Comparison of ENCODE assay signal across 20 cellular contexts in the genomic region with DNA sequence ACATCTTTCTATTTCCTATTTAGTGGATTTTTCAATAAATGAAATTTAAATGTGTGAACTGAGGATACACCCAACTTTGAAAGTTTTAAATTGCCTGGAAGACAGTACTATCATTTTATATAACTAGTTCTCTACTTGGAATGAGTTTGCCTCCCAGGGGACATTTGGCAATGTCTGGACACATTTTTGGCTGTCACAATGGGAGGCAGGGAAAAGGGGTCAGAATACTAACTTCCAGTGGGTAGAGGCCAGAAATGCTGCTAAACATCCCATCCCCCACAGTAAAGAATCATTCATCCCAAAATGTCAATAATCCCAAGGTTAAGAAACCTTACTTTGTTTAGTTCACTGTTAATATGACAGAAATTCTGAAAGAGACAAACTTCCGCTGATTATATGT. TPM values are rescaled to one million over a fixed set of nuclear protein-coding genes. Genes with fewer than 3 reads are reported as not detected.
"Had no signal": no experiment of that assay in that cellular context is flagged by ENCODE, and none has a peak within 500 bp of the region (broad histone marks: within the 10 kb centered on the region; RNA-seq: fewer than 3 reads in every experiment).

No MANE protein-coding gene starts in this region.

- H3K4me1 ChIP-seq: colonic mucosa, pancreas, SJSA1 had no signal

- H3K4me1 Mint-ChIP-seq: brain had no signal

- H3K4me3 ChIP-seq: colonic mucosa, pancreas, right lobe of liver, SJSA1 had no signal

- FAIRE-seq: pancreas, small intestine had no signal

- H3K9me3 Mint-ChIP-seq: activated CD4-positive, alpha-beta memory T cell treated with anti-CD3 and anti-CD28 coated beads for 36 hours; activated T-cell treated with anti-CD3 and anti-CD28 coated beads, Interleukin-2, amount 50 U/mL, for 4 hours; brain; endodermal cell; naive thymus-derived CD8-positive, alpha-beta T cell had no signal

- H3K27me3 ChIP-seq: colonic mucosa, neutrophil, pancreas, right lobe of liver, SJSA1 had no signal

- H3K4me3 Mint-ChIP-seq: activated CD4-positive, alpha-beta memory T cell treated with anti-CD3 and anti-CD28 coated beads for 36 hours; activated T-cell treated with anti-CD3 and anti-CD28 coated beads, Interleukin-2, amount 50 U/mL, for 4 hours; brain; endodermal cell; naive thymus-derived CD8-positive, alpha-beta T cell had no signal

- H3K27me3 Mint-ChIP-seq: activated CD4-positive, alpha-beta memory T cell treated with anti-CD3 and anti-CD28 coated beads for 36 hours; brain; naive thymus-derived CD8-positive, alpha-beta T cell had no signal

- H3K9me3 ChIP-seq: colonic mucosa, pancreas, right lobe of liver, SJSA1 had no signal

- ATAC-seq: activated T-cell treated with anti-CD3 and anti-CD28 coated beads, Interleukin-2, amount 50 U/mL, for 4 hours; naive thymus-derived CD8-positive, alpha-beta T cell; pancreas had no signal

- H3K27ac ChIP-seq: colonic mucosa, epithelial cell of prostate, neutrophil, pancreas, SJSA1, VCaP had no signal

- DNase-seq: activated CD4-positive, alpha-beta memory T cell treated with anti-CD3 and anti-CD28 coated beads for 36 hours; activated gamma-delta T cell treated with Interleukin-2 at 50 U/mL for 16 hours; activated T-cell treated with anti-CD3 and anti-CD28 coated beads, Interleukin-2, amount 50 U/mL, for 4 hours; caudate nucleus; colonic mucosa; endodermal cell; naive thymus-derived CD8-positive, alpha-beta T cell; pancreas; small intestine; stimulated activated CD4-positive, alpha-beta T cell treated with anti-CD3 and anti-CD28 coated beads, Interleukin-15, amount 100 ng/mL, for 24 hours; stimulated activated CD4-positive, alpha-beta T cell treated with anti-CD3 and anti-CD28 coated beads, Interleukin-4, amount 100 ng/mL, for 1 hour; T-helper 2 cell had no signal

RNA-seq across cellular contexts. Expression of gene AMPD1, which starts 34.4 kb away (rescaled TPM):
- total RNA-seq: activated CD4-positive, alpha-beta memory T cell treated with anti-CD3 and anti-CD28 coated beads for 36 hours; activated T-cell treated with anti-CD3 and anti-CD28 coated beads, Interleukin-2, amount 50 U/mL, for 4 hours; endodermal cell; lower leg skin; mesenteric fat pad; naive thymus-derived CD8-positive, alpha-beta T cell; SJSA1 had no signal
- polyA plus RNA-seq: naive thymus-derived CD8-positive, alpha-beta T cell; pancreas had no signal
